ENCODE assay signal across 13 cellular contexts in genomic region chr17:81173761-81174160, GRCh38. TPM values are rescaled to one million over a fixed set of nuclear protein-coding genes. Genes with fewer than 3 reads are reported as not detected.
DNase-seq lines count a peak whose midpoint lies in the region; TF ChIP-seq lines count a peak whose summit lies in the region.
"Had no signal": no experiment of that assay in that cellular context is flagged by ENCODE, and none has a peak within 500 bp of the region (broad histone marks: within the 10 kb centered on the region; RNA-seq: fewer than 3 reads in every experiment).

No MANE protein-coding gene starts in this region.

- H3K4me1 Mint-ChIP-seq in endothelial cell (ENCODE audit: unreplicated experiment), result no peaks in the 10 kb centered on the region

- no peaks in the 10 kb centered on the region for H3K9me3 Mint-ChIP-seq in endothelial cell (ENCODE audit: unreplicated experiment)

- H3K36me3 ChIP-seq in right atrium auricular region, result no peaks in the 10 kb centered on the region

- H3K9me3 ChIP-seq in right atrium auricular region, result peaks cover 0 to 6% of the 10 kb centered on the region in 2 donors

- DNase-seq in AG10803 (ENCODE audit: low read depth) (peak; percentile 70), HFF-Myc (ENCODE audit: extremely low read depth, low read depth) (peak; percentile 12), fibroblast of gingiva (ENCODE audit: low read depth) (peak; percentile 78), retinal pigment epithelial cell (ENCODE audit: low read depth) (peak; percentile 18), right atrium auricular region (ENCODE audit: low spot score) (no peak), endothelial cell (ENCODE audit: low spot score) (no peak)
- DNase-seq in activated effector memory CD4-positive, alpha-beta T cell treated with anti-CD3 and anti-CD28 coated beads, Interleukin-2, amount 50 U/mL, for 16 hours, result no peak
- DNase-seq: NCI-H1092, NCI-H748 treated with DMSO at 0.1 percent for 48 hours had no signal

- H3K27ac ChIP-seq in right atrium auricular region, result no peak overlapping the region
- H3K27ac ChIP-seq: KMS-11 had no signal

- H3K36me3 Mint-ChIP-seq in endothelial cell (ENCODE audit: low read depth, unreplicated experiment), result no peaks in the 10 kb centered on the region

- no peak overlapping the region for H3K4me3 Mint-ChIP-seq in endothelial cell (ENCODE audit: unreplicated experiment)

- peaks cover 10% of the 10 kb centered on the region for H3K27me3 Mint-ChIP-seq in endothelial cell (ENCODE audit: unreplicated experiment)

- H3K27ac Mint-ChIP-seq in endothelial cell (ENCODE audit: unreplicated experiment), result no peak overlapping the region

- H3K4me1 ChIP-seq in right atrium auricular region, result no peaks in the 10 kb centered on the region

- TF ChIP-seq CTCF in AG10803 (conservative IDR thresholded peaks at IDR 0.05; ENCODE audit: low read length) (no peak), HFF-Myc (IDR thresholded peaks at IDR 0.05; ENCODE audit: low read depth, low read length, missing control alignments) (no peak), retinal pigment epithelial cell (conservative IDR thresholded peaks at IDR 0.05; ENCODE audit: low read depth, low read length) (no peak), right atrium auricular region (IDR thresholded peaks at IDR 0.05) (no peak), endothelial cell (IDR thresholded peaks at IDR 0.05; ENCODE audit: unreplicated experiment) (no peak)

- H3K4me3 ChIP-seq in AG10803 (ENCODE audit: low read length) (no peak overlapping the region), HFF-Myc (replicated peaks; ENCODE audit: low read depth, low read length) (no peak overlapping the region), retinal pigment epithelial cell (ENCODE audit: low read length) (no peak overlapping the region), right atrium auricular region (no peak overlapping the region)

- no peaks in the 10 kb centered on the region for H3K27me3 ChIP-seq in right atrium auricular region

RNA-seq across cellular contexts. Expression of gene AATK, which starts 7.7 kb away (rescaled TPM):
- total RNA-seq in right atrium auricular region (1 to 10 TPM; 5.4 to 6.5 TPM), endothelial cell (ENCODE audit: unreplicated experiment) (7.7 TPM)

RNA-seq across cellular contexts. Expression of gene PVALEF, which starts 8.5 kb away (rescaled TPM):
- total RNA-seq in right atrium auricular region (not detected), endothelial cell (ENCODE audit: unreplicated experiment) (not detected)
- total RNA-seq: G401, H4, MCF 10A had no signal

RNA-seq across cellular contexts. Expression of gene CEP131, which starts 49.0 kb away (rescaled TPM):
- total RNA-seq in right atrium auricular region (1 to 10 TPM; 5.5 to 6.2 TPM), endothelial cell (ENCODE audit: unreplicated experiment) (21.1 TPM)

Comparison
In these comparisons a context has a peak if more than half of its experiments do, and no peak if none do; other contexts are left out.
1. DNase-seq: peak in AG10803 (single experiment), HFF-Myc (single experiment), fibroblast of gingiva (single experiment) and retinal pigment epithelial cell (single experiment); none in right atrium auricular region (single experiment), endothelial cell (single experiment) and activated effector memory CD4-positive, alpha-beta T cell treated with anti-CD3 and anti-CD28 coated beads, Interleukin-2, amount 50 U/mL, for 16 hours (single experiment).